ENCODE assay signal across 8 cellular contexts in genomic region chr10:133309111-133309719, GRCh38. TPM values are rescaled to one million over a fixed set of nuclear protein-coding genes. Genes with fewer than 3 reads are reported as not detected.
DNase-seq lines count a peak whose midpoint lies in the region; ATAC-seq, FAIRE-seq and TF ChIP-seq lines count a peak whose summit lies in the region.

No MANE protein-coding gene starts in this region.

- WGBS in psoas muscle, 3 donors: 27 to 34% (median 28%) methylated on average over 34 to 45 of the region's 45 CpGs

- ATAC-seq in HG02610 (IDR thresholded peaks at IDR 0.05; ENCODE audit: unreplicated experiment) (peak; percentile 66), left ventricle myocardium superior (peak; percentile 95), psoas muscle (peak; percentile 93 to 96 (median 95))

- intact Hi-C loops in left ventricle myocardium superior (cut with micrococcal nuclease) (no loop called here), psoas muscle (cut with DNase I) (loop anchor here in 1 of 2 donors (2.0 kb wide), 1 partner anchor 48 kb away; no protein-coding TSS in a partner anchor)

- H3K27ac ChIP-seq in angular gyrus (ENCODE audit: low read depth, low read length) (peak overlapping the region; percentile 95), psoas muscle (peak overlapping the region; percentile 99)

- FAIRE-seq in urothelium cell line (lab: Jason Lieb, UNC): no peak

- CTCF ChIA-PET in GM10248 (lab: Yijun Ruan, JAX): interaction anchor here (0.6 to 1.7 kb wide), 2 partner anchors 20 to 34 kb away, joined by 3 to 8 read pairs; no protein-coding TSS in a partner anchor

- DNase-seq in GM10248 (ENCODE audit: extremely low spot score): peak; percentile 98
- DNase-seq in NCI-H1048 (lab: John Stamatoyannopoulos, UW): peak; percentile 74
- peak; percentile 96 for DNase-seq in left ventricle myocardium superior
- DNase-seq in psoas muscle: peak; percentile 93 to 98
- peak; percentile 91 for DNase-seq in urothelium cell line (ENCODE audit: low spot score)

- peaks cover 0 to 37% of the 10 kb centered on the region in 2 donors for H3K36me3 ChIP-seq in psoas muscle (ENCODE audit: insufficient read depth in 1 of 2, low read depth in 1 of 2)

- H3K9me3 ChIP-seq in psoas muscle: no peaks in the 10 kb centered on the region

- POLR2A ChIA-PET in GM10248 (lab: Yijun Ruan, JAX): no interaction called here

- H3K27ac Mint-ChIP-seq in T-helper 1 cell treated with Interleukin-12 subunit alpha and Interleukin-12 subunit beta and Interleukin-4 antibody, amounts not matched to agents 30 μg/mL and 1 μg/mL, for 36 hours: peak overlapping the region; percentile 74

- no peaks in the 10 kb centered on the region for H3K27me3 Mint-ChIP-seq in T-helper 1 cell treated with Interleukin-12 subunit alpha and Interleukin-12 subunit beta and Interleukin-4 antibody, amounts not matched to agents 30 μg/mL and 1 μg/mL, for 36 hours (ENCODE audit: low read depth)

- peaks cover 20% of the 10 kb centered on the region for H3K4me1 Mint-ChIP-seq in T-helper 1 cell treated with Interleukin-12 subunit alpha and Interleukin-12 subunit beta and Interleukin-4 antibody, amounts not matched to agents 30 μg/mL and 1 μg/mL, for 36 hours (ENCODE audit: low read depth)

- peak overlapping the region; percentile 97 for H3K4me3 ChIP-seq in psoas muscle

- H3K27me3 ChIP-seq in psoas muscle (ENCODE audit: insufficient read depth in 3 of 3, low read length in 2 of 3): no peaks in the 10 kb centered on the region

- H3K9me3 Mint-ChIP-seq in T-helper 1 cell treated with Interleukin-12 subunit alpha and Interleukin-12 subunit beta and Interleukin-4 antibody, amounts not matched to agents 30 μg/mL and 1 μg/mL, for 36 hours: no peaks in the 10 kb centered on the region

- H3K36me3 Mint-ChIP-seq in T-helper 1 cell treated with Interleukin-12 subunit alpha and Interleukin-12 subunit beta and Interleukin-4 antibody, amounts not matched to agents 30 μg/mL and 1 μg/mL, for 36 hours (ENCODE audit: low read depth): peaks cover 11% of the 10 kb centered on the region

- peaks cover 26% of the 10 kb centered on the region for H3K4me1 ChIP-seq in psoas muscle

- no peak for TF ChIP-seq CTCF in GM10248 (IDR thresholded peaks at IDR 0.05; ENCODE audit: control extremely low read depth, extremely low read depth, low read depth, missing control alignments)
- no peak for TF ChIP-seq CTCF in psoas muscle (IDR thresholded peaks at IDR 0.05)

- peak overlapping the region; percentile 73 for H3K4me3 Mint-ChIP-seq in T-helper 1 cell treated with Interleukin-12 subunit alpha and Interleukin-12 subunit beta and Interleukin-4 antibody, amounts not matched to agents 30 μg/mL and 1 μg/mL, for 36 hours

RNA-seq across cellular contexts. Expression of gene ZNF511, which starts 0.5 kb away (rescaled TPM):
- total RNA-seq in left ventricle myocardium superior (45.1 TPM), psoas muscle (10 to 100 TPM; 47.6 to 64.2 (median 54.0) TPM)
- 10 to 100 TPM; 43.2 to 51.3 (median 44.7) TPM for polyA plus RNA-seq in psoas muscle

RNA-seq across cellular contexts. Expression of gene TUBGCP2, which starts 0.5 kb away (rescaled TPM):
- total RNA-seq in left ventricle myocardium superior (42.6 TPM), psoas muscle (10 to 100 TPM; 31.0 to 53.2 (median 41.1) TPM)
- polyA plus RNA-seq in psoas muscle: 10 to 100 TPM; 20.3 to 33.8 (median 25.1) TPM

RNA-seq across cellular contexts. Expression of gene CALY, which starts 27.5 kb away (rescaled TPM):
- total RNA-seq in left ventricle myocardium superior: not detected
- total RNA-seq in psoas muscle: not detected
- under 1 TPM in 1 of 3 donors, not detected in 2; 0.05 TPM for polyA plus RNA-seq in psoas muscle

RNA-seq across cellular contexts. Expression of gene ADAM8, which starts 32.5 kb away (rescaled TPM):
- total RNA-seq in left ventricle myocardium superior (2.4 TPM), psoas muscle (1 to 10 TPM; 2.2 to 2.8 (median 2.5) TPM)
- polyA plus RNA-seq in psoas muscle: under 1 TPM; 0.21 to 0.94 (median 0.29) TPM

RNA-seq across cellular contexts. Expression of gene PRAP1, which starts 38.0 kb away (rescaled TPM):
- total RNA-seq in left ventricle myocardium superior (not detected), psoas muscle (not detected)
- under 1 TPM in 2 of 3 donors, not detected in 1; 0.14 to 0.64 TPM for polyA plus RNA-seq in psoas muscle

Comparison
In these comparisons a context has a peak if more than half of its experiments do, and no peak if none do; other contexts are left out.
1. Peak in every context shown above with its lines: DNase-seq, ATAC-seq, H3K4me3 ChIP-seq and H3K27ac ChIP-seq.